22 cellular contexts compared by ENCODE assay signal in the genomic region with DNA sequence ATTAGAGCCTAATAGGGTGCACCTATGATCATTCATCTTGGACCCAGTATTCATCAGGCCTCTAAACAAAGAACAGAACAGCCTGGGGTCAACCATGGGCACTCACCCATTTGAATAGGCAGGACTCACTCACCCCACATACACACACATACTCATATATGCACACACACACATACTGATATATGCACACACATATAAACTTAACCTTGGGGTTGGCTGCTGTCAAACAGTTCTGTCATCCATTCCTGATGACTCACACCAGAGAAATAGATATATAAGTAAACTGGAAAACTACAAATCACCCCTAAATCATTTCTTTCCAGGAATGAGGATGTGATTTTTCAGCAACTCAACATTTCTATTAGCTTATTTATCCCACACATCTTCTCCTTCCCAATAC. TPM values are rescaled to one million over a fixed set of nuclear protein-coding genes. Genes with fewer than 3 reads are reported as not detected.
DNase-seq lines count a peak whose midpoint lies in the region; ATAC-seq, FAIRE-seq and TF ChIP-seq lines count a peak whose summit lies in the region.
"Had no signal": no experiment of that assay in that cellular context is flagged by ENCODE, and none has a peak within 500 bp of the region (broad histone marks: within the 10 kb centered on the region; RNA-seq: fewer than 3 reads in every experiment).

No MANE protein-coding gene starts in this region.

- H3K4me3 ChIP-seq in bronchial epithelial cell (ENCODE audit: low read depth, low read length): no peak overlapping the region
- H3K4me3 ChIP-seq: BLaER1 treated with 17β-estradiol and CSF1 and Interleukin-3, amounts not matched to agents 10 nM and 100 nM; sigmoid colon; SK-N-MC; suprapubic skin; uterus had no signal

- no peak for TF ChIP-seq POLR2A in GM12892 (IDR thresholded peaks at IDR 0.05; ENCODE audit: low read depth, low read length)

- H3K36me3 ChIP-seq in bronchial epithelial cell (ENCODE audit: control insufficient read depth, insufficient read depth, low read length): no peaks in the 10 kb centered on the region
- H3K36me3 ChIP-seq: sigmoid colon, suprapubic skin, uterus had no signal

- ATAC-seq in GM18909 (IDR thresholded peaks at IDR 0.05; ENCODE audit: poor library complexity, unreplicated experiment) (no peak), HG02852 (IDR thresholded peaks at IDR 0.05; ENCODE audit: unreplicated experiment) (no peak), GM21526 (IDR thresholded peaks at IDR 0.05; ENCODE audit: low FRiP score, unreplicated experiment) (no peak)

- FAIRE-seq in GM12892 (lab: Jason Lieb, UNC) (peak; percentile 14), bronchial epithelial cell (lab: Jason Lieb, UNC) (no peak)
- FAIRE-seq: endometrium, GM18507 had no signal

- DNase-seq in GM12892 (ENCODE audit: insufficient read length) (no peak), LHCN-M2 (ENCODE audit: low read depth) (peak; percentile 22), bronchial epithelial cell (ENCODE audit: low read depth) (peak; percentile 63), kidney glomerular epithelial cell (lab: John Stamatoyannopoulos, UW) (peak; percentile 4), NOMO-1 treated with dmso at 0.1 percent for 144 hours (lab: John Stamatoyannopoulos, UW; ENCODE audit: unreplicated experiment) (no peak)
- DNase-seq: activated B cell treated with CpG ODN at 0.5 μM for 24 hours; activated CD4-positive, alpha-beta T cell treated with anti-CD3 and anti-CD28 coated beads, Interleukin-2, amount 50 U/mL, for 48 hours; activated CD8-positive, alpha-beta memory T cell treated with anti-CD3 and anti-CD28 coated beads, Interleukin-2, amount 50 U/mL, for 48 hours; NCI-H1436 treated with DMSO at 0.1 percent for 48 hours; NCI-H524 treated with DMSO at 0.1 percent for 48 hours; posterior cingulate gyrus; sigmoid colon; T1000; uterus had no signal

- no peaks in the 10 kb centered on the region for H3K27me3 ChIP-seq in bronchial epithelial cell (ENCODE audit: control insufficient read depth, insufficient read depth, low read length)
- H3K27me3 ChIP-seq: BLaER1 treated with 17β-estradiol and CSF1 and Interleukin-3, amounts not matched to agents 10 nM and 100 nM; sigmoid colon; suprapubic skin; uterus had no signal

- no peak for TF ChIP-seq CTCF in bronchial epithelial cell (IDR thresholded peaks at IDR 0.05; ENCODE audit: insufficient read depth, low read length, severe bottlenecking)

RNA-seq across cellular contexts. Expression of a gene that starts 51.3 kb away (rescaled TPM):
- 5.2 TPM for polyA plus RNA-seq in GM12892 (2012; ENCODE audit: missing spikeins)
- total RNA-seq in LHCN-M2 (2014; rRNA removed): 8.7 and 11.2 TPM in 2 replicates
- polyA plus RNA-seq in LHCN-M2 (2012): 7.3 TPM
- total RNA-seq in bronchial epithelial cell: 13.7 and 19.1 TPM in 2 replicates

Comparison
In these comparisons a context has a peak if more than half of its experiments do, and no peak if none do; other contexts are left out.
1. DNase-seq: peak in LHCN-M2 (single experiment), bronchial epithelial cell (single experiment) and kidney glomerular epithelial cell (single experiment); none in GM12892 (single experiment) and NOMO-1 treated with dmso at 0.1 percent for 144 hours (single experiment).